Comparison of ENCODE assay signal across 8 cellular contexts in genomic region chr1:156751724-156752481, GRCh38. TPM values are rescaled to one million over a fixed set of nuclear protein-coding genes. Genes with fewer than 3 reads are reported as not detected.
DNase-seq lines count a peak whose midpoint lies in the region; ATAC-seq and TF ChIP-seq lines count a peak whose summit lies in the region.

No MANE protein-coding gene starts in this region.

- H4K20me1 ChIP-seq in fibroblast of lung (ENCODE audit: control insufficient read depth, extremely low read depth, insufficient read depth, low read length): no peaks in the 10 kb centered on the region

- H2AFZ ChIP-seq in fibroblast of lung (ENCODE audit: low read length): peak overlapping the region; percentile 73

- peak overlapping the region; percentile 89 for H3K27ac Mint-ChIP-seq in activated T-helper 17 cell treated with anti-CD3 and anti-CD28 coated beads, Interleukin-2, amount 50 U/mL, for 72 hours
- H3K27ac Mint-ChIP-seq in naive thymus-derived CD4-positive, alpha-beta T cell: peak overlapping the region; percentile 82 to 96 (median 90)
- H3K27ac Mint-ChIP-seq in stimulated activated effector memory CD8-positive, alpha-beta T cell treated with anti-CD3 and anti-CD28 coated beads, Interleukin-12 subunit alpha, Interleukin-12 subunit beta, amount 100 ng/mL, for 72 hours: peak overlapping the region; percentile 98

- no peaks in the 10 kb centered on the region for H3K27me3 ChIP-seq in fibroblast of lung (ENCODE audit: control insufficient read depth, insufficient read depth, low read length)
- H3K27me3 ChIP-seq in naive thymus-derived CD4-positive, alpha-beta T cell (ENCODE audit: control insufficient read depth in 2 of 2, insufficient read depth in 2 of 2, low read length in 2 of 2): no peaks in the 10 kb centered on the region

- ATAC-seq in GM21786 (IDR thresholded peaks at IDR 0.05; ENCODE audit: unreplicated experiment): peak; percentile 60
- peak; percentile 78 for ATAC-seq in activated T-helper 17 cell treated with anti-CD3 and anti-CD28 coated beads, Interleukin-2, amount 50 U/mL, for 72 hours (replicated peaks)
- ATAC-seq in naive thymus-derived CD4-positive, alpha-beta T cell: peak; percentile 96
- ATAC-seq in stimulated activated effector memory CD8-positive, alpha-beta T cell treated with anti-CD3 and anti-CD28 coated beads, Interleukin-12 subunit alpha, Interleukin-12 subunit beta, amount 100 ng/mL, for 72 hours: peak; percentile 90

- peak overlapping the region; percentile 95 for H3K27ac ChIP-seq in fibroblast of lung (ENCODE audit: insufficient read depth, low read length)
- peak overlapping the region; percentile 90 for H3K27ac ChIP-seq in naive thymus-derived CD4-positive, alpha-beta T cell (ENCODE audit: low read depth, low read length)

- no peak for TF ChIP-seq CTCF in fibroblast of lung (conservative IDR thresholded peaks at IDR 0.05 in 1 of 2, IDR thresholded peaks at IDR 0.05 in 1 of 2; ENCODE audit: low read depth in 1 of 2, low read length in 2 of 2)

- CTCF ChIA-PET in naive thymus-derived CD4-positive, alpha-beta T cell (lab: Charles Lee): interaction anchor here (0.7 to 1.8 kb wide), 7 partner anchors 11 to 62 kb away, joined by 3 to 6 read pairs (median 3); partner anchors contain the start of genes METTL25B, MRPL24 and PRCC

- POLR2A ChIA-PET in naive thymus-derived CD4-positive, alpha-beta T cell (lab: Charles Lee): interaction anchor here (0.6 to 4.5 kb wide), 8 partner anchors 9 to 387 kb away, joined by 3 to 64 read pairs (median 8); partner anchors contain the start of genes ISG20L2, METTL25B, MRPL24 and PRCC

- peak overlapping the region; percentile 72 to 95 (median 85) for H3K4me3 ChIP-seq in fibroblast of lung (replicated peaks in 1 of 4; ENCODE audit: control extremely low read depth in 1 of 4, insufficient read depth in 1 of 4, low read depth in 3 of 4, low read length in 4 of 4)
- peak overlapping the region; percentile 93 for H3K4me3 ChIP-seq in naive thymus-derived CD4-positive, alpha-beta T cell (ENCODE audit: low read length)

- peak overlapping the region; percentile 97 for H3K4me3 Mint-ChIP-seq in activated T-helper 17 cell treated with anti-CD3 and anti-CD28 coated beads, Interleukin-2, amount 50 U/mL, for 72 hours
- peak overlapping the region; percentile 88 to 98 (median 92) for H3K4me3 Mint-ChIP-seq in naive thymus-derived CD4-positive, alpha-beta T cell
- H3K4me3 Mint-ChIP-seq in stimulated activated effector memory CD8-positive, alpha-beta T cell treated with anti-CD3 and anti-CD28 coated beads, Interleukin-12 subunit alpha, Interleukin-12 subunit beta, amount 100 ng/mL, for 72 hours: peak overlapping the region; percentile 87

- peak overlapping the region; percentile 89 for H3K9ac ChIP-seq in fibroblast of lung (ENCODE audit: insufficient read depth, low read length)

- H3K9me3 Mint-ChIP-seq in activated T-helper 17 cell treated with anti-CD3 and anti-CD28 coated beads, Interleukin-2, amount 50 U/mL, for 72 hours: no peaks in the 10 kb centered on the region
- H3K9me3 Mint-ChIP-seq in naive thymus-derived CD4-positive, alpha-beta T cell: no peaks in the 10 kb centered on the region
- no peaks in the 10 kb centered on the region for H3K9me3 Mint-ChIP-seq in stimulated activated effector memory CD8-positive, alpha-beta T cell treated with anti-CD3 and anti-CD28 coated beads, Interleukin-12 subunit alpha, Interleukin-12 subunit beta, amount 100 ng/mL, for 72 hours

- H3K9me3 ChIP-seq in fibroblast of lung (ENCODE audit: control insufficient read depth, insufficient read depth, low read depth, low read length): no peaks in the 10 kb centered on the region
- H3K9me3 ChIP-seq in naive thymus-derived CD4-positive, alpha-beta T cell (ENCODE audit: control insufficient read depth in 2 of 3, low read length in 3 of 3): no peaks in the 10 kb centered on the region

- peaks cover 44% of the 10 kb centered on the region for H3K36me3 Mint-ChIP-seq in activated T-helper 17 cell treated with anti-CD3 and anti-CD28 coated beads, Interleukin-2, amount 50 U/mL, for 72 hours (ENCODE audit: low read depth)
- peaks cover 0 to 18% (median 0%) of the 10 kb centered on the region in 5 donors for H3K36me3 Mint-ChIP-seq in naive thymus-derived CD4-positive, alpha-beta T cell
- peaks cover 51% of the 10 kb centered on the region for H3K36me3 Mint-ChIP-seq in stimulated activated effector memory CD8-positive, alpha-beta T cell treated with anti-CD3 and anti-CD28 coated beads, Interleukin-12 subunit alpha, Interleukin-12 subunit beta, amount 100 ng/mL, for 72 hours

- H3K4me1 ChIP-seq in fibroblast of lung (ENCODE audit: control insufficient read depth, extremely low read depth, insufficient read depth, low read length): peaks cover 26% of the 10 kb centered on the region
- H3K4me1 ChIP-seq in naive thymus-derived CD4-positive, alpha-beta T cell (ENCODE audit: control insufficient read depth in 2 of 2, insufficient read depth in 2 of 2, low read length in 2 of 2): peaks cover 36 to 38% of the 10 kb centered on the region in 2 donors

- H3K4me2 ChIP-seq in fibroblast of lung (ENCODE audit: extremely low read depth, insufficient read depth, low read length): peak overlapping the region; percentile 87

- intact Hi-C loops in naive thymus-derived CD4-positive, alpha-beta T cell (cut with micrococcal nuclease): loop anchor here (1.0 kb wide), 6 partner anchors 11 to 414 kb away; partner anchors contain the start of genes ISG20L2 (in 2 of the 2), METTL25B (in 2 of the 2), MRPL24 (in 2 of the 2) and PRCC (in 2 of the 2)

- no peaks in the 10 kb centered on the region for H3K36me3 ChIP-seq in fibroblast of lung (ENCODE audit: control insufficient read depth, insufficient read depth, low read length)
- H3K36me3 ChIP-seq in naive thymus-derived CD4-positive, alpha-beta T cell (ENCODE audit: control insufficient read depth in 2 of 3, insufficient read depth in 3 of 3, low read length in 3 of 3): peaks cover 0 to 6% (median 0%) of the 10 kb centered on the region in 3 experiments

- peak; percentile 90 for DNase-seq in DMS53 treated with DMSO at 0.1 percent for 48 hours (lab: John Stamatoyannopoulos, UW; ENCODE audit: unreplicated experiment)
- DNase-seq in LHCN-M2 (ENCODE audit: low read depth): peak; percentile 96
- peak; percentile 96 for DNase-seq in RPMI7951 (ENCODE audit: low read depth)
- DNase-seq in fibroblast of lung (ENCODE audit: low read depth in 2 of 2): peak; percentile 97 to 98
- DNase-seq in naive thymus-derived CD4-positive, alpha-beta T cell: peak; percentile 83 to 98 (median 92)
- DNase-seq in stimulated activated effector memory CD8-positive, alpha-beta T cell treated with anti-CD3 and anti-CD28 coated beads, Interleukin-12 subunit alpha, Interleukin-12 subunit beta, amount 100 ng/mL, for 72 hours (ENCODE audit: low spot score in 2 of 2): peak; percentile 88 to 93

- H3K4me1 Mint-ChIP-seq in activated T-helper 17 cell treated with anti-CD3 and anti-CD28 coated beads, Interleukin-2, amount 50 U/mL, for 72 hours: peaks cover 4% of the 10 kb centered on the region
- H3K4me1 Mint-ChIP-seq in naive thymus-derived CD4-positive, alpha-beta T cell: peaks cover 38 to 57% (median 46%) of the 10 kb centered on the region in 7 donors
- H3K4me1 Mint-ChIP-seq in stimulated activated effector memory CD8-positive, alpha-beta T cell treated with anti-CD3 and anti-CD28 coated beads, Interleukin-12 subunit alpha, Interleukin-12 subunit beta, amount 100 ng/mL, for 72 hours: peaks cover 48% of the 10 kb centered on the region

- peaks cover 50% of the 10 kb centered on the region for H3K79me2 ChIP-seq in fibroblast of lung (ENCODE audit: control insufficient read depth, insufficient read depth, low read length)

- H3K27me3 Mint-ChIP-seq in activated T-helper 17 cell treated with anti-CD3 and anti-CD28 coated beads, Interleukin-2, amount 50 U/mL, for 72 hours: no peaks in the 10 kb centered on the region
- H3K27me3 Mint-ChIP-seq in naive thymus-derived CD4-positive, alpha-beta T cell: no peaks in the 10 kb centered on the region

RNA-seq across cellular contexts. Expression of gene HDGF, which starts 0.4 kb away (rescaled TPM):
- total RNA-seq in LHCN-M2 (2014; rRNA removed) (327 and 339 TPM in 2 replicates), fibroblast of lung (108 and 138 TPM in 2 replicates)
- 270 TPM for polyA plus RNA-seq in LHCN-M2 (2012)
- 230 and 306 TPM in 2 replicates for total RNA-seq in RPMI7951 (2014; rRNA removed; shearing (Covaris generic))
- total RNA-seq in activated T-helper 17 cell treated with anti-CD3 and anti-CD28 coated beads, Interleukin-2, amount 50 U/mL, for 72 hours: 100 to 1,000 TPM; 270 to 361 TPM
- polyA plus RNA-seq in fibroblast of lung: 99.1 and 126 TPM in 2 replicates
- polyA plus RNA-seq in fibroblast of lung (2012): 169 and 241 TPM in 2 replicates
- polyA minus RNA-seq in fibroblast of lung (ENCODE audit: low replicate concordance): 156 and 196 TPM in 2 replicates
- total RNA-seq in naive thymus-derived CD4-positive, alpha-beta T cell: 100 to 1,000 TPM in 1 of 5 experiments, 10 to 100 TPM in 4; 64.1 to 224 (median 91.2) TPM
- 10 to 100 TPM; 25.0 to 39.3 TPM for polyA plus RNA-seq in naive thymus-derived CD4-positive, alpha-beta T cell

RNA-seq across cellular contexts. Expression of gene MRPL24, which starts 11.0 kb away (rescaled TPM):
- 80.4 and 86.1 TPM in 2 replicates for total RNA-seq in LHCN-M2 (2014; rRNA removed)
- 124 TPM for polyA plus RNA-seq in LHCN-M2 (2012)
- total RNA-seq in RPMI7951 (2014; rRNA removed; shearing (Covaris generic)): 57.9 and 68.2 TPM in 2 replicates
- total RNA-seq in activated T-helper 17 cell treated with anti-CD3 and anti-CD28 coated beads, Interleukin-2, amount 50 U/mL, for 72 hours: 10 to 100 TPM; 58.8 to 67.0 TPM
- 39.8 and 58.8 TPM in 2 replicates for total RNA-seq in fibroblast of lung
- 67.2 and 108 TPM in 2 replicates for polyA plus RNA-seq in fibroblast of lung
- polyA plus RNA-seq in fibroblast of lung (2012): 84.6 and 128 TPM in 2 replicates
- polyA minus RNA-seq in fibroblast of lung (ENCODE audit: low replicate concordance): 49.8 and 84.4 TPM in 2 replicates
- 10 to 100 TPM; 19.1 to 68.9 (median 47.2) TPM for total RNA-seq in naive thymus-derived CD4-positive, alpha-beta T cell
- 10 to 100 TPM; 86.3 to 98.0 TPM for polyA plus RNA-seq in naive thymus-derived CD4-positive, alpha-beta T cell

RNA-seq across cellular contexts. Expression of gene PRCC, which starts 15.4 kb away (rescaled TPM):
- total RNA-seq in LHCN-M2 (2014; rRNA removed) (36.8 and 44.4 TPM in 2 replicates), fibroblast of lung (10.5 and 13.2 TPM in 2 replicates)
- 44.1 TPM for polyA plus RNA-seq in LHCN-M2 (2012)
- total RNA-seq in RPMI7951 (2014; rRNA removed; shearing (Covaris generic)): 18.1 and 25.0 TPM in 2 replicates
- 10 to 100 TPM; 54.0 to 76.7 TPM for total RNA-seq in activated T-helper 17 cell treated with anti-CD3 and anti-CD28 coated beads, Interleukin-2, amount 50 U/mL, for 72 hours
- 52.0 and 75.8 TPM in 2 replicates for polyA plus RNA-seq in fibroblast of lung
- 41.9 and 48.7 TPM in 2 replicates for polyA plus RNA-seq in fibroblast of lung (2012)
- 98.8 and 140 TPM in 2 replicates for polyA minus RNA-seq in fibroblast of lung (ENCODE audit: low replicate concordance)
- total RNA-seq in naive thymus-derived CD4-positive, alpha-beta T cell: 10 to 100 TPM; 53.2 to 88.9 (median 61.7) TPM
- 10 to 100 TPM; 40.9 to 60.8 TPM for polyA plus RNA-seq in naive thymus-derived CD4-positive, alpha-beta T cell

RNA-seq across cellular contexts. Expression of gene ISG20L2, which starts 23.3 kb away (rescaled TPM):
- 14.2 and 25.6 TPM in 2 replicates for total RNA-seq in LHCN-M2 (2014; rRNA removed)
- 15.8 TPM for polyA plus RNA-seq in LHCN-M2 (2012)
- total RNA-seq in RPMI7951 (2014; rRNA removed; shearing (Covaris generic)): 14.3 and 16.4 TPM in 2 replicates
- total RNA-seq in activated T-helper 17 cell treated with anti-CD3 and anti-CD28 coated beads, Interleukin-2, amount 50 U/mL, for 72 hours: 10 to 100 TPM; 38.8 to 74.9 TPM
- 5.4 and 5.8 TPM in 2 replicates for total RNA-seq in fibroblast of lung
- 23.6 and 29.9 TPM in 2 replicates for polyA plus RNA-seq in fibroblast of lung
- polyA plus RNA-seq in fibroblast of lung (2012): 17.3 and 18.9 TPM in 2 replicates
- polyA minus RNA-seq in fibroblast of lung (ENCODE audit: low replicate concordance): 64.3 and 80.6 TPM in 2 replicates
- 10 to 100 TPM; 44.7 to 59.9 (median 53.9) TPM for total RNA-seq in naive thymus-derived CD4-positive, alpha-beta T cell
- polyA plus RNA-seq in naive thymus-derived CD4-positive, alpha-beta T cell: 10 to 100 TPM; 15.3 to 20.6 TPM

RNA-seq across cellular contexts. Expression of gene METTL25B, which starts 23.6 kb away (rescaled TPM):
- 10.0 and 11.2 TPM in 2 replicates for total RNA-seq in LHCN-M2 (2014; rRNA removed)
- polyA plus RNA-seq in LHCN-M2 (2012): 10.6 TPM
- total RNA-seq in RPMI7951 (2014; rRNA removed; shearing (Covaris generic)): 6.4 and 6.9 TPM in 2 replicates
- 10 to 100 TPM; 29.0 to 51.6 TPM for total RNA-seq in activated T-helper 17 cell treated with anti-CD3 and anti-CD28 coated beads, Interleukin-2, amount 50 U/mL, for 72 hours
- total RNA-seq in fibroblast of lung: 12.6 and 17.3 TPM in 2 replicates
- 5.5 and 6.4 TPM in 2 replicates for polyA plus RNA-seq in fibroblast of lung
- 8.4 and 10.4 TPM in 2 replicates for polyA plus RNA-seq in fibroblast of lung (2012)
- 13.9 and 23.2 TPM in 2 replicates for polyA minus RNA-seq in fibroblast of lung (ENCODE audit: low replicate concordance)
- 10 to 100 TPM; 16.0 to 29.8 (median 29.1) TPM for total RNA-seq in naive thymus-derived CD4-positive, alpha-beta T cell
- polyA plus RNA-seq in naive thymus-derived CD4-positive, alpha-beta T cell: 1 to 10 TPM; 4.4 to 5.1 TPM

Comparison
In these comparisons a context has a peak if more than half of its experiments do, and no peak if none do; other contexts are left out.
1. Peak in every context shown above with its lines: DNase-seq, ATAC-seq, H3K4me3 ChIP-seq and H3K27ac ChIP-seq.